In genomic region chr17:8894673-8895578, GRCh38 we compare ENCODE assay signal across 8 cellular contexts. TPM values are rescaled to one million over a fixed set of nuclear protein-coding genes. Genes with fewer than 3 reads are reported as not detected.
A peak's percentile ranks its signal among the peaks of the same experiment; 100 is the strongest.
DNase-seq lines count a peak whose midpoint lies in the region; ATAC-seq and TF ChIP-seq lines count a peak whose summit lies in the region.

No MANE protein-coding gene starts in this region.

- no peaks in the 10 kb centered on the region for H3K9me3 ChIP-seq in HAP-1
- no peaks in the 10 kb centered on the region for H3K9me3 ChIP-seq in esophagus muscularis mucosa

- H3K4me3 Mint-ChIP-seq in type B pancreatic cell = peak overlapping the region; percentile 13

- WGBS in esophagus muscularis mucosa = 43% methylated on average over 24 of the region's 24 CpGs

- no peak for ATAC-seq in HG03571 (IDR thresholded peaks at IDR 0.05; ENCODE audit: unreplicated experiment)

- intact Hi-C loops in esophagus muscularis mucosa (cut with DNase I) = no loop called here

- no peaks in the 10 kb centered on the region for H3K27me3 ChIP-seq in HAP-1 (ENCODE audit: low read depth)
- H3K27me3 ChIP-seq in esophagus muscularis mucosa = peaks cover 0 to 11% (median 0%) of the 10 kb centered on the region in 4 donors

- no peaks in the 10 kb centered on the region for H3K36me3 Mint-ChIP-seq in type B pancreatic cell

- H3K4me1 ChIP-seq in HAP-1 = no peaks in the 10 kb centered on the region
- peaks cover 4 to 14% (median 6%) of the 10 kb centered on the region in 4 donors for H3K4me1 ChIP-seq in esophagus muscularis mucosa

- no peak overlapping the region for H3K27ac Mint-ChIP-seq in type B pancreatic cell

- H3K9me3 Mint-ChIP-seq in type B pancreatic cell = no peaks in the 10 kb centered on the region

- no peak overlapping the region for H3K27ac ChIP-seq in esophagus muscularis mucosa (replicated peaks in 1 of 4)

- DNase-seq in COLO668 (lab: John Stamatoyannopoulos, UW; ENCODE audit: unreplicated experiment) = peak; percentile 5
- peak; percentile 57 to 68 for DNase-seq in HAP-1 (ENCODE audit: low spot score in 2 of 2)
- DNase-seq in NCI-H748 treated with DMSO at 0.1 percent for 48 hours (lab: John Stamatoyannopoulos, UW) = peak; percentile 67
- DNase-seq in activated CD8-positive, alpha-beta memory T cell treated with anti-CD3 and anti-CD28 coated beads, Interleukin-2, amount 50 U/mL, for 1 hour (ENCODE audit: extremely low read depth) = peak; percentile 17
- no peak for DNase-seq in esophagus muscularis mucosa (ENCODE audit: extremely low spot score)
- DNase-seq in middle frontal gyrus (ENCODE audit: extremely low spot score, low spot score) = peak; percentile 54
- DNase-seq in type B pancreatic cell (ENCODE audit: extremely low spot score, unreplicated experiment) = no peak

- in situ Hi-C loops in HAP-1 (cut with MboI; ENCODE audit: low sequenced_read_pairs) = no loop called here

- no peak for TF ChIP-seq EP300 in esophagus muscularis mucosa (IDR thresholded peaks at IDR 0.05)

- TF ChIP-seq POLR2A in esophagus muscularis mucosa (IDR thresholded peaks at IDR 0.05; ENCODE audit: low read depth) = no peak

- TF ChIP-seq CTCF in esophagus muscularis mucosa (IDR thresholded peaks at IDR 0.05) = peak; percentile 50 to 82 (median 61)
- peak; percentile 91 for TF ChIP-seq CTCF in type B pancreatic cell (conservative IDR thresholded peaks at IDR 0.05)

- peaks cover 36% of the 10 kb centered on the region for H3K27me3 Mint-ChIP-seq in type B pancreatic cell

- H3K36me3 ChIP-seq in HAP-1 (replicated peaks) (no peaks in the 10 kb centered on the region), esophagus muscularis mucosa (peaks cover 0 to 3% (median 0%) of the 10 kb centered on the region in 4 donors)

- H3K4me1 Mint-ChIP-seq in type B pancreatic cell (ENCODE audit: unreplicated experiment) = peaks cover 5% of the 10 kb centered on the region

- no peak overlapping the region for H3K4me3 ChIP-seq in HAP-1
- peak overlapping the region in 3 of 4 donors; percentile 9 to 27 (median 22) for H3K4me3 ChIP-seq in esophagus muscularis mucosa

RNA-seq across cellular contexts. Expression of gene PIK3R6, which starts 27.5 kb away (rescaled TPM):
- total RNA-seq in esophagus muscularis mucosa (1 to 10 TPM in 3 of 4 donors, under 1 TPM in 1; 0.52 to 3.3 (median 1.8) TPM), type B pancreatic cell (ENCODE audit: low replicate concordance) (not detected in 2 replicates)

Comparison
In these comparisons a context has a peak if more than half of its experiments do, and no peak if none do; other contexts are left out.
1. DNase-seq: peak in COLO668 (single experiment), HAP-1 (2 of 2), NCI-H748 treated with DMSO at 0.1 percent for 48 hours (single experiment), activated CD8-positive, alpha-beta memory T cell treated with anti-CD3 and anti-CD28 coated beads, Interleukin-2, amount 50 U/mL, for 1 hour (single experiment) and middle frontal gyrus (single experiment); none in esophagus muscularis mucosa (single experiment) and type B pancreatic cell (single experiment).